In the genomic region with DNA sequence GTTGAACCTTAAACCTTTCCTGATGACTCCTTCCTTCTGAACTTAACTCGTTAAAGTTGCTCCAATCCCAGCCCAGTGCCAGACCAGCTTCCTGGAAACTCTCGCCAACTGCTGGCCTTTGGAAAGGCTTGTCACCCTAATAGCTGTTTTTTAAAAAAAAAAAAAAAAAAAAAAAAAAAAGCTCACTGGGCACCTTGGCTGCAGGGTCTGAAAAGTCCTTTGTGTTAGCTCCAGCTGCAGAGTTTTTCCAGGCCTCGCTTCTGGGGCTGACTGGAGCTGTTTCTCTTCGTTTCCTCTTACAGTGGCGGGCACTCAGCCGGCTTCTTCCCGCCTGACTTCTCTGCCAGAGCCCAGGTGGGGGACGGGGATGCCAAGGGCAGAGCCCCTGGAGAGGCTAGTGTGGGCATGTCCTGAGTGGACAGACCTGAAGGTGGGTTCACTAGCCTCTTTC, we compare ENCODE assay signal across 1 cellular context.
TF ChIP-seq lines count a peak whose summit lies in the region.

No MANE protein-coding gene starts in this region.

TF ChIP-seq in HepG2, 621 proteins besides CTCF, POLR2A, EP300 and RAD21:
- TF ChIP-seq, protein P1, sequence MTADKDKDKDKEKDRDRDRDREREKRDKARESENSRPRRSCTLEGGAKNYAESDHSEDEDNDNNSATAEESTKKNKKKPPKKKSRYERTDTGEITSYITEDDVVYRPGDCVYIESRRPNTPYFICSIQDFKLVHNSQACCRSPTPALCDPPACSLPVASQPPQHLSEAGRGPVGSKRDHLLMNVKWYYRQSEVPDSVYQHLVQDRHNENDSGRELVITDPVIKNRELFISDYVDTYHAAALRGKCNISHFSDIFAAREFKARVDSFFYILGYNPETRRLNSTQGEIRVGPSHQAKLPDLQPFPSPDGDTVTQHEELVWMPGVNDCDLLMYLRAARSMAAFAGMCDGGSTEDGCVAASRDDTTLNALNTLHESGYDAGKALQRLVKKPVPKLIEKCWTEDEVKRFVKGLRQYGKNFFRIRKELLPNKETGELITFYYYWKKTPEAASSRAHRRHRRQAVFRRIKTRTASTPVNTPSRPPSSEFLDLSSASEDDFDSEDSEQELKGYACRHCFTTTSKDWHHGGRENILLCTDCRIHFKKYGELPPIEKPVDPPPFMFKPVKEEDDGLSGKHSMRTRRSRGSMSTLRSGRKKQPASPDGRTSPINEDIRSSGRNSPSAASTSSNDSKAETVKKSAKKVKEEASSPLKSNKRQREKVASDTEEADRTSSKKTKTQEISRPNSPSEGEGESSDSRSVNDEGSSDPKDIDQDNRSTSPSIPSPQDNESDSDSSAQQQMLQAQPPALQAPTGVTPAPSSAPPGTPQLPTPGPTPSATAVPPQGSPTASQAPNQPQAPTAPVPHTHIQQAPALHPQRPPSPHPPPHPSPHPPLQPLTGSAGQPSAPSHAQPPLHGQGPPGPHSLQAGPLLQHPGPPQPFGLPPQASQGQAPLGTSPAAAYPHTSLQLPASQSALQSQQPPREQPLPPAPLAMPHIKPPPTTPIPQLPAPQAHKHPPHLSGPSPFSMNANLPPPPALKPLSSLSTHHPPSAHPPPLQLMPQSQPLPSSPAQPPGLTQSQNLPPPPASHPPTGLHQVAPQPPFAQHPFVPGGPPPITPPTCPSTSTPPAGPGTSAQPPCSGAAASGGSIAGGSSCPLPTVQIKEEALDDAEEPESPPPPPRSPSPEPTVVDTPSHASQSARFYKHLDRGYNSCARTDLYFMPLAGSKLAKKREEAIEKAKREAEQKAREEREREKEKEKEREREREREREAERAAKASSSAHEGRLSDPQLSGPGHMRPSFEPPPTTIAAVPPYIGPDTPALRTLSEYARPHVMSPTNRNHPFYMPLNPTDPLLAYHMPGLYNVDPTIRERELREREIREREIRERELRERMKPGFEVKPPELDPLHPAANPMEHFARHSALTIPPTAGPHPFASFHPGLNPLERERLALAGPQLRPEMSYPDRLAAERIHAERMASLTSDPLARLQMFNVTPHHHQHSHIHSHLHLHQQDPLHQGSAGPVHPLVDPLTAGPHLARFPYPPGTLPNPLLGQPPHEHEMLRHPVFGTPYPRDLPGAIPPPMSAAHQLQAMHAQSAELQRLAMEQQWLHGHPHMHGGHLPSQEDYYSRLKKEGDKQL (CRISPR knock-in tag; IDR thresholded peaks at IDR 0.05; ENCODE audit: low read depth) = no peak
- TF ChIP-seq AGO1 (IDR thresholded peaks at IDR 0.05; ENCODE audit: low read depth, low read length, poor library complexity, severe bottlenecking) (no peak), ZBTB33 (CRISPR knock-in tag; IDR thresholded peaks at IDR 0.05) (peak; percentile 14; the same call in 1 of the 2 replicates), RBM22 (optimal IDR thresholded peaks at IDR 0.05; ENCODE audit: low read length) (peak; percentile 89), HNRNPL (IDR thresholded peaks at IDR 0.05; ENCODE audit: low read depth, low read length) (0 out of 2 replicates have a peak, but pooled peaks have one; percentile 22), ZNF362 (CRISPR knock-in tag; IDR thresholded peaks at IDR 0.05; ENCODE audit: borderline replicate concordance) (peak; percentile 32; the same call in 1 of the 2 replicates), ZNF510 (CRISPR knock-in tag; IDR thresholded peaks at IDR 0.05; ENCODE audit: low read depth) (no peak), ZNF747 (CRISPR knock-in tag; IDR thresholded peaks at IDR 0.05; ENCODE audit: borderline replicate concordance) (no peak)
- TF ChIP-seq, protein P2, sequence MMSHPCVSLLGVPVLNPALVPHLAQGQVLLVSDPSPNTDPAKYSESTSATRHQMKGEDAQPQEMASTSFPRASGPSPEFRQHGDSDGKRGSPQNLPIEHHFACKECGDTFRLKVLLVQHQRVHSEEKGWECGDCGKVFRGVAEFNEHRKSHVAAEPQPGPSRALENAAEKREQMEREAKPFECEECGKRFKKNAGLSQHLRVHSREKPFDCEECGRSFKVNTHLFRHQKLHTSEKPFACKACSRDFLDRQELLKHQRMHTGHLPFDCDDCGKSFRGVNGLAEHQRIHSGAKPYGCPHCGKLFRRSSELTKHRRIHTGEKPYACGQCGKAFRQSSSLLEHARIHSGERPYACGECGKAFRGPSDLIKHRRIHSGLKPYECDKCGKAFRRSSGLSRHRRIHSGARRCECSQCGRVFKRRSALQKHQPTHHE (CRISPR knock-in tag; IDR thresholded peaks at IDR 0.05; ENCODE audit: borderline replicate concordance) = no peak
